ENCODE assay signal across 19 cellular contexts in genomic region chr3:30871720-30872119, GRCh38. TPM values are rescaled to one million over a fixed set of nuclear protein-coding genes. Genes with fewer than 3 reads are reported as not detected.
"Had no signal": no experiment of that assay in that cellular context is flagged by ENCODE, and none has a peak within 500 bp of the region (broad histone marks: within the 10 kb centered on the region; RNA-seq: fewer than 3 reads in every experiment).

No MANE protein-coding gene starts in this region.

- ATAC-seq: activated T-helper 17 cell treated with anti-CD3 and anti-CD28 coated beads, Interleukin-2, amount 50 U/mL, for 72 hours; effector memory CD8-positive, alpha-beta T cell; gastrocnemius medialis; left ventricle myocardium superior; natural killer cell treated with Interleukin-12 subunit alpha and Interleukin-12 subunit beta and Interleukin-15 and Interleukin-18, amount 100 ng/mL, for 72 hours; right cardiac atrium; stimulated activated naive CD8-positive, alpha-beta T cell treated with anti-CD3 and anti-CD28 coated beads, Interleukin-15, Interleukin-2, amounts not matched to agents 100 U/mL and 50 U/mL, for 24 hours had no signal

- H3K36me3 ChIP-seq: gastrocnemius medialis, suprapubic skin had no signal

- H3K27ac Mint-ChIP-seq: activated T-helper 17 cell treated with anti-CD3 and anti-CD28 coated beads, Interleukin-2, amount 50 U/mL, for 72 hours; effector memory CD8-positive, alpha-beta T cell; natural killer cell treated with Interleukin-12 subunit alpha and Interleukin-12 subunit beta and Interleukin-15 and Interleukin-18, amount 100 ng/mL, for 72 hours had no signal

- H3K27ac ChIP-seq: skin epidermis, suprapubic skin had no signal

- H3K9me3 Mint-ChIP-seq: effector memory CD8-positive, alpha-beta T cell; natural killer cell treated with Interleukin-12 subunit alpha and Interleukin-12 subunit beta and Interleukin-15 and Interleukin-18, amount 100 ng/mL, for 72 hours had no signal

- H3K9me3 ChIP-seq: gastrocnemius medialis, suprapubic skin had no signal

- FAIRE-seq: bronchial epithelial cell, kidney had no signal

- H3K4me3 ChIP-seq: gastrocnemius medialis, skin epidermis, suprapubic skin had no signal

- H3K4me1 Mint-ChIP-seq: activated T-helper 17 cell treated with anti-CD3 and anti-CD28 coated beads, Interleukin-2, amount 50 U/mL, for 72 hours had no signal

- H3K27me3 ChIP-seq: gastrocnemius medialis, suprapubic skin had no signal

- DNase-seq: activated CD4-positive, CD25-positive, alpha-beta regulatory T cell treated with anti-CD3 and anti-CD28 coated beads, Interleukin-2, amount 50 U/mL, for 72 hours; activated naive CD4-positive, alpha-beta T cell treated with Interleukin-2 at 50 U/mL for 16 hours; aorta; dermis blood vessel endothelial cell; effector memory CD8-positive, alpha-beta T cell; gastrocnemius medialis; kidney; left ventricle myocardium superior; mesenchymal stem cell; occipital lobe; right cardiac atrium; stimulated activated naive CD8-positive, alpha-beta T cell treated with anti-CD3 and anti-CD28 coated beads, Interleukin-15, Interleukin-2, amounts not matched to agents 100 U/mL and 50 U/mL, for 24 hours; T1000; trophoblast cell had no signal

- H3K36me3 Mint-ChIP-seq: natural killer cell treated with Interleukin-12 subunit alpha and Interleukin-12 subunit beta and Interleukin-15 and Interleukin-18, amount 100 ng/mL, for 72 hours had no signal

- H3K4me1 ChIP-seq: suprapubic skin had no signal

- H3K4me3 Mint-ChIP-seq: activated T-helper 17 cell treated with anti-CD3 and anti-CD28 coated beads, Interleukin-2, amount 50 U/mL, for 72 hours; effector memory CD8-positive, alpha-beta T cell; natural killer cell treated with Interleukin-12 subunit alpha and Interleukin-12 subunit beta and Interleukin-15 and Interleukin-18, amount 100 ng/mL, for 72 hours had no signal

RNA-seq across cellular contexts. Expression of gene GADL1, which starts 22.7 kb away (rescaled TPM):
- total RNA-seq: activated T-helper 17 cell treated with anti-CD3 and anti-CD28 coated beads, Interleukin-2, amount 50 U/mL, for 72 hours; bronchial epithelial cell; dermis blood vessel endothelial cell; left ventricle myocardium superior; natural killer cell treated with Interleukin-12 subunit alpha and Interleukin-12 subunit beta and Interleukin-15 and Interleukin-18, amount 100 ng/mL, for 72 hours; right cardiac atrium; suprapubic skin had no signal
- polyA plus RNA-seq: right cardiac atrium had no signal
